13 cellular contexts compared by ENCODE assay signal in genomic region chr3:25429441-25429907, GRCh38. TPM values are rescaled to one million over a fixed set of nuclear protein-coding genes. Genes with fewer than 3 reads are reported as not detected.
DNase-seq lines count a peak whose midpoint lies in the region; ATAC-seq and TF ChIP-seq lines count a peak whose summit lies in the region.
"Had no signal": no experiment of that assay in that cellular context is flagged by ENCODE, and none has a peak within 500 bp of the region (broad histone marks: within the 10 kb centered on the region; RNA-seq: fewer than 3 reads in every experiment).

No MANE protein-coding gene starts in this region.

- no peak for TF ChIP-seq EP300 in ovary (IDR thresholded peaks at IDR 0.05)

- TF ChIP-seq POLR2A in heart left ventricle (IDR thresholded peaks at IDR 0.05) = no peak
- no peak for TF ChIP-seq POLR2A in ovary (IDR thresholded peaks at IDR 0.05)
- no peak for TF ChIP-seq POLR2A in vagina (IDR thresholded peaks at IDR 0.05)

- WGBS in heart left ventricle, 4 donors = 7 to 20% (median 12%) methylated on average over 7 of the region's 7 CpGs
- 23 to 27% (median 24%) methylated on average over 7 of the region's 7 CpGs for WGBS in ovary, 3 donors

- peak overlapping the region; percentile 55 to 78 (median 62) for H3K4me3 ChIP-seq in heart left ventricle
- H3K4me3 ChIP-seq in fibroblast of mammary gland (ENCODE audit: control insufficient read depth, low read depth, low read length) = peak overlapping the region; percentile 66
- H3K4me3 ChIP-seq in ovary = peak overlapping the region; percentile 59
- H3K4me3 ChIP-seq in vagina = peak overlapping the region; percentile 53 to 59

- H3K9me3 ChIP-seq in heart left ventricle = no peaks in the 10 kb centered on the region
- no peaks in the 10 kb centered on the region for H3K9me3 ChIP-seq in ovary
- no peaks in the 10 kb centered on the region for H3K9me3 ChIP-seq in vagina

- TF ChIP-seq CTCF in heart left ventricle (IDR thresholded peaks at IDR 0.05) = no peak
- no peak for TF ChIP-seq CTCF in fibroblast of mammary gland (conservative IDR thresholded peaks at IDR 0.05; ENCODE audit: control insufficient read depth, insufficient read depth, low read depth, low read length)
- TF ChIP-seq CTCF in ovary (IDR thresholded peaks at IDR 0.05) = no peak
- TF ChIP-seq CTCF in vagina (IDR thresholded peaks at IDR 0.05) = no peak

- H3K27me3 ChIP-seq in heart left ventricle (peaks cover 0 to 9% (median 0%) of the 10 kb centered on the region in 9 donors), ovary (no peaks in the 10 kb centered on the region), vagina (no peaks in the 10 kb centered on the region)

- H3K36me3 ChIP-seq in heart left ventricle (no peaks in the 10 kb centered on the region), ovary (no peaks in the 10 kb centered on the region), vagina (no peaks in the 10 kb centered on the region)

- peaks cover 0 to 39% (median 21%) of the 10 kb centered on the region in 12 donors for H3K4me1 ChIP-seq in heart left ventricle
- peaks cover 10% of the 10 kb centered on the region for H3K4me1 ChIP-seq in ovary (ENCODE audit: insufficient read depth)
- H3K4me1 ChIP-seq in vagina = peaks cover 31% of the 10 kb centered on the region

- ATAC-seq in heart left ventricle = no peak
- ATAC-seq in left cardiac atrium = no peak

- peak overlapping the region; percentile 86 to 98 (median 93) for H3K27ac ChIP-seq in heart left ventricle
- peak overlapping the region; percentile 16 to 33 for H3K27ac ChIP-seq in ovary
- H3K27ac ChIP-seq in vagina = peak overlapping the region; percentile 88

- DNase-seq in heart left ventricle (no peak), left cardiac atrium (no peak), fibroblast of mammary gland (ENCODE audit: low read depth) (no peak), ovary (no peak), vagina (ENCODE audit: extremely low spot score in 2 of 2) (no peak), NCI-H526 (lab: John Stamatoyannopoulos, UW) (no peak), globus pallidus (ENCODE audit: low spot score) (no peak)
- DNase-seq in activated naive CD4-positive, alpha-beta T cell (lab: John Stamatoyannopoulos, UW) = no peak
- DNase-seq: amniotic stem cell; IMR-90; NCI-H1694 treated with DMSO at 0.1 percent for 48 hours; stimulated activated CD4-positive, alpha-beta T cell treated with anti-CD3 and anti-CD28 coated beads, Interleukin-2, amount 100 ng/mL, for 48 hours had no signal

- intact Hi-C loops in heart left ventricle (cut with DNase I) = loop anchor here (2.0 to 10.0 kb wide), 16 partner anchors 19 to 465 kb away; no protein-coding TSS in a partner anchor
- intact Hi-C loops in left cardiac atrium (cut with DNase I) = loop anchor here (2.0 to 10.0 kb wide), 5 partner anchors 159 to 655 kb away; no protein-coding TSS in a partner anchor
- intact Hi-C loops in ovary (cut with DNase I) = loop anchor here in 1 of 4 donors (10.0 kb wide), 1 partner anchor 125 kb away; no protein-coding TSS in a partner anchor
- intact Hi-C loops in vagina (cut with DNase I) = loop anchor here (10.0 kb wide), 1 partner anchor 165 kb away; no protein-coding TSS in a partner anchor

RNA-seq across cellular contexts. Expression of gene RARB, which starts 1.4 kb away (rescaled TPM):
- 10 to 100 TPM; 11.3 to 21.0 (median 17.3) TPM for total RNA-seq in heart left ventricle
- 1 to 10 TPM; 4.3 to 6.9 TPM for polyA plus RNA-seq in heart left ventricle
- total RNA-seq in left cardiac atrium = 10 to 100 TPM; 12.1 to 24.1 TPM
- total RNA-seq in ovary = 10 to 100 TPM in 1 of 7 donors, 1 to 10 TPM in 6; 5.5 to 13.4 (median 8.2) TPM
- 1 to 10 TPM; 3.5 to 7.4 TPM for polyA plus RNA-seq in ovary
- 15.0 TPM for total RNA-seq in vagina
- total RNA-seq: mononuclear cell had no signal

Comparison
In these comparisons a context has a peak if more than half of its experiments do, and no peak if none do; other contexts are left out.
1. H3K27ac ChIP-seq: peak in every context shown above with its lines; median percentile 93 in heart left ventricle; 88 in vagina; 24 in ovary.